16 cellular contexts compared by ENCODE assay signal in the genomic region with DNA sequence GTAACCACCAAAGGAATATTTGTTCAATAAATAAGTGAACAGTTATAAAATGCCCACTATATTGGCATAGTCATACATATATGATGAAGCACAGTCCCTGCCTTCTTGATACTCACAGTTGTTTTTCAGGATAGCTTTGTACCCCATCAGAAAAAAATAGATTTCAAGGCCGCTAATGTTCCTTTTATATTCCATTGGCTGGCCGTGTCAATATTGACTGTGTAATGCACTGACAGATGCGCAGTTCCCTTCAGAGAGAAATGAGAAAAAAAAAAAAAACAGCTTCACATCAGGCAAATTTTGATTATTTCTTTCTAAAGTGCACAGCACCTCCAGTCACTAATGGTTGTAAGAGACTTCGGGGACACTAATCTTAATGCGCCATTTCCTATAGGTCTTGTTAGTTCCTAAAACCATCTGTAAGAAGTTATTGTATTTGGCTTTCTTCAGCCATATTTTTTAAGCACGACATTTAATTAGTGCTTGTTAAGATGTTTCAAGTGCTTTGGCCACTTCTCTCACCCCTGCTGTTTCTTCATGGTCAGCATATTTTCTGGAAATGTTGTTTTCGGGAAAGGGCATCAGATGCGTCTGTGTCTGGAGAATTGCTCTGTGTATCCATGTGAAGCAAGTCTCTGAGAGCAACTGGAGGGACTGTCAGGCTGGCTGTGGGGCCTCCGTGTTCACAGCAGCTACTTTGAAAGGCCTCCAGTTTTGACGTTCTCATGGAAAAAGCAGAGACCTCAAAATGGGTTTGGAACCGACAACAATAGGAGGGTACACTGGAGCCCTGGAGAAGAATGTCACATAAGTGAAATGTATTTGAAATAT.
"Had no signal": no experiment of that assay in that cellular context is flagged by ENCODE, and none has a peak within 500 bp of the region (broad histone marks: within the 10 kb centered on the region; RNA-seq: fewer than 3 reads in every experiment).

No MANE protein-coding gene starts in this region.

- H3K4me3 ChIP-seq: cardiac muscle cell, gastroesophageal sphincter, pancreas, testis, upper lobe of left lung had no signal

- H3K36me3 ChIP-seq: cardiac muscle cell, gastroesophageal sphincter, pancreas, upper lobe of left lung had no signal

- H3K27ac ChIP-seq: cardiac muscle cell, gastroesophageal sphincter, pancreas, testis, upper lobe of left lung had no signal

- DNase-seq: activated CD4-positive, alpha-beta T cell treated with anti-CD3 and anti-CD28 coated beads, Interleukin-2, amount 10 ng/mL, durations not matched to agents 7 days and 5 days; activated CD4-positive, CD25-positive, alpha-beta regulatory T cell; activated CD8-positive, alpha-beta memory T cell treated with anti-CD3 and anti-CD28 coated beads, Interleukin-2, amount 50 U/mL, for 48 hours; activated gamma-delta T cell; activated T-cell treated with anti-CD3 and anti-CD28 coated beads, Interleukin-2, amount 50 U/mL, for 72 hours; islet precursor cell; pancreas; stimulated activated CD4-positive, alpha-beta T cell treated with anti-CD3 and anti-CD28 coated beads, Interleukin-1b, Interleukin-23, amount 100 ng/mL, for 48 hours; stimulated activated naive CD8-positive, alpha-beta T cell treated with anti-CD3 and anti-CD28 coated beads, Interleukin-15, amount 100 ng/mL, for 72 hours; testis; upper lobe of left lung had no signal

- H3K27me3 ChIP-seq: testis, upper lobe of left lung had no signal

- FAIRE-seq: endometrium, pancreas had no signal

- H3K4me1 ChIP-seq: gastroesophageal sphincter, pancreas, upper lobe of left lung had no signal

- H3K9me3 ChIP-seq: gastroesophageal sphincter, pancreas, testis, upper lobe of left lung had no signal

- ATAC-seq: activated naive CD4-positive, alpha-beta T cell treated with anti-CD3 and anti-CD28 coated beads, Interleukin-2, amount 50 U/mL, for 72 hours; activated T-cell treated with anti-CD3 and anti-CD28 coated beads, Interleukin-2, amount 50 U/mL, for 72 hours; gastroesophageal sphincter; left lobe of liver; stimulated activated naive CD8-positive, alpha-beta T cell treated with anti-CD3 and anti-CD28 coated beads, Interleukin-15, amount 100 ng/mL, for 72 hours had no signal
